ENCODE assay signal across 18 cellular contexts in the genomic region with DNA sequence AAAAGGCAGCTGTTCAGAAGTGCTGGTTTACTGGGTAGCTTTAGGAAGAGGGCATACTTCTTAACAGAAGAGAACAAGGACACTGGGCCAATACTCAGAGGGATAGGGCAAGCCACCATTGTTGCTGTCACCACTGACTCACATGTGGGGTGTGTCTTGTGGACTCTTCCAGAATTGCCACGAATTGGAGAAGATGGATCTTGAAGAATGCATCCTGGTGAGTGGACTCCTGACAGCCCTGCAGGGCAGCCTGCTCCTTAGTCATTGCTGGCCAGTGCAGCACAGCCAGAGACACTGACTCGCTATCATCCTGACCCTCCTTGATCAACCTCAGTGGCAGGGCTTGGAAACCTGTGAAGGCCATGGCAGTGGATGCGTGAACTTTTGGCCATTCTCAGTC.
A peak's percentile ranks its signal among the peaks of the same experiment; 100 is the strongest.
DNase-seq lines count a peak whose midpoint lies in the region; ATAC-seq and TF ChIP-seq lines count a peak whose summit lies in the region.
"Had no signal": no experiment of that assay in that cellular context is flagged by ENCODE, and none has a peak within 500 bp of the region (broad histone marks: within the 10 kb centered on the region; RNA-seq: fewer than 3 reads in every experiment).

No MANE protein-coding gene starts in this region.

- no peak for TF ChIP-seq POLR2A in tibial nerve (IDR thresholded peaks at IDR 0.05)

- no peak for TF ChIP-seq EP300 in tibial nerve (IDR thresholded peaks at IDR 0.05)

- peak; percentile 29 for ATAC-seq in mucosa of descending colon
- ATAC-seq: stimulated activated memory B cell treated with anti-CD40 and anti-IgM and Interleukin-4, amounts not matched to agents 10 μg/mL and 1 μg/mL and 100 μg/mL, for 72 hours had no signal

- H3K27ac Mint-ChIP-seq in chondrocyte (ENCODE audit: unreplicated experiment): peak overlapping the region; percentile 45
- H3K27ac Mint-ChIP-seq: activated CD4-positive, alpha-beta T cell treated with anti-CD3 and anti-CD28 coated beads, Interleukin-2, amount 10 ng/mL, durations not matched to agents 24 days and 14 days; activated T-helper 1 cell treated with anti-CD3 and anti-CD28 coated beads, Interleukin-12 subunit alpha, Interleukin-12 subunit beta, Interleukin-2, Interleukin-4 antibody, amounts not matched to agents 30 ng/mL and 10 ng/mL and 1 ng/mL, durations not matched to agents 14 hours and 24 hours and 36 hours; stimulated activated memory B cell treated with anti-CD40 and anti-IgM and Interleukin-4, amounts not matched to agents 10 μg/mL and 1 μg/mL and 100 μg/mL, for 72 hours; T-helper 1 cell treated with Interleukin-12 subunit alpha and Interleukin-12 subunit beta and Interleukin-4 antibody, amounts not matched to agents 30 μg/mL and 1 μg/mL, for 36 hours had no signal

- WGBS in tibial nerve, 2 donors: 85 to 87% methylated on average over 2 to 3 of the region's 3 CpGs

- peak; percentile 6 for DNase-seq in Daoy (ENCODE audit: low read depth)
- DNase-seq in M059J (ENCODE audit: low read depth): peak; percentile 79
- DNase-seq in chondrocyte (ENCODE audit: low spot score): no peak
- no peak for DNase-seq in mucosa of descending colon
- no peak for DNase-seq in GM19240 (ENCODE audit: insufficient read length, low spot score)
- no peak for DNase-seq in NCI-H526 (lab: John Stamatoyannopoulos, UW)
- no peak for DNase-seq in G401 (ENCODE audit: low spot score)
- DNase-seq in tibial nerve (ENCODE audit: low spot score in 2 of 2): no peak
- DNase-seq: activated CD4-positive, alpha-beta T cell treated with anti-CD3 and anti-CD28 coated beads, Interleukin-2, amount 10 ng/mL, durations not matched to agents 24 days and 14 days; GDM1; NCI-H1048; NCI-H446 treated with DMSO at 0.1 percent for 48 hours; Peyer's patch; stimulated activated CD4-positive, alpha-beta T cell treated with anti-CD3 and anti-CD28 coated beads, Interleukin-2, amount 100 ng/mL, for 48 hours had no signal

- H3K36me3 ChIP-seq in mucosa of descending colon (ENCODE audit: low read depth) (no peaks in the 10 kb centered on the region), tibial nerve (peaks cover 0 to 51% (median 0%) of the 10 kb centered on the region in 3 donors)
- H3K36me3 ChIP-seq: Peyer's patch had no signal

- H3K27ac ChIP-seq in tibial nerve: no peak overlapping the region
- H3K27ac ChIP-seq: C4-2B, Peyer's patch had no signal

- H3K27me3 ChIP-seq in tibial nerve: no peaks in the 10 kb centered on the region
- H3K27me3 ChIP-seq: Peyer's patch had no signal

- H3K36me3 Mint-ChIP-seq in chondrocyte (ENCODE audit: low read depth): peaks cover 18% of the 10 kb centered on the region
- H3K36me3 Mint-ChIP-seq: stimulated activated memory B cell treated with anti-CD40 and anti-IgM and Interleukin-4, amounts not matched to agents 10 μg/mL and 1 μg/mL and 100 μg/mL, for 72 hours had no signal

- in situ Hi-C loops in G401 (cut with HindIII; ENCODE audit: low sequenced_read_pairs): no loop called here

- H3K9me3 Mint-ChIP-seq in chondrocyte (ENCODE audit: low read depth): no peaks in the 10 kb centered on the region
- H3K9me3 Mint-ChIP-seq: activated CD4-positive, alpha-beta T cell treated with anti-CD3 and anti-CD28 coated beads, Interleukin-2, amount 10 ng/mL, durations not matched to agents 24 days and 14 days; activated T-helper 1 cell treated with anti-CD3 and anti-CD28 coated beads, Interleukin-12 subunit alpha, Interleukin-12 subunit beta, Interleukin-2, Interleukin-4 antibody, amounts not matched to agents 30 ng/mL and 10 ng/mL and 1 ng/mL, durations not matched to agents 14 hours and 24 hours and 36 hours; stimulated activated memory B cell treated with anti-CD40 and anti-IgM and Interleukin-4, amounts not matched to agents 10 μg/mL and 1 μg/mL and 100 μg/mL, for 72 hours; T-helper 1 cell treated with Interleukin-12 subunit alpha and Interleukin-12 subunit beta and Interleukin-4 antibody, amounts not matched to agents 30 μg/mL and 1 μg/mL, for 36 hours had no signal

- no peaks in the 10 kb centered on the region for H3K9me3 ChIP-seq in mucosa of descending colon
- H3K9me3 ChIP-seq in tibial nerve: no peaks in the 10 kb centered on the region
- H3K9me3 ChIP-seq: Peyer's patch had no signal

- no peaks in the 10 kb centered on the region for H3K4me1 ChIP-seq in mucosa of descending colon (ENCODE audit: low read depth)
- H3K4me1 ChIP-seq in tibial nerve: peaks cover 0 to 2% (median 0%) of the 10 kb centered on the region in 4 donors
- H3K4me1 ChIP-seq: Peyer's patch had no signal

- H3K4me1 Mint-ChIP-seq in chondrocyte (ENCODE audit: low read depth): peaks cover 7% of the 10 kb centered on the region

- H3K4me3 ChIP-seq in mucosa of descending colon (no peak overlapping the region), tibial nerve (no peak overlapping the region)
- H3K4me3 ChIP-seq: Peyer's patch had no signal

- intact Hi-C loops in mucosa of descending colon (cut with DNase I, micrococcal nuclease): no loop called here

- no peak overlapping the region for H3K4me3 Mint-ChIP-seq in chondrocyte (ENCODE audit: unreplicated experiment)
- H3K4me3 Mint-ChIP-seq: activated CD4-positive, alpha-beta T cell treated with anti-CD3 and anti-CD28 coated beads, Interleukin-2, amount 10 ng/mL, durations not matched to agents 24 days and 14 days; activated T-helper 1 cell treated with anti-CD3 and anti-CD28 coated beads, Interleukin-12 subunit alpha, Interleukin-12 subunit beta, Interleukin-2, Interleukin-4 antibody, amounts not matched to agents 30 ng/mL and 10 ng/mL and 1 ng/mL, durations not matched to agents 14 hours and 24 hours and 36 hours; stimulated activated memory B cell treated with anti-CD40 and anti-IgM and Interleukin-4, amounts not matched to agents 10 μg/mL and 1 μg/mL and 100 μg/mL, for 72 hours; T-helper 1 cell treated with Interleukin-12 subunit alpha and Interleukin-12 subunit beta and Interleukin-4 antibody, amounts not matched to agents 30 μg/mL and 1 μg/mL, for 36 hours had no signal

- TF ChIP-seq CTCF in chondrocyte (IDR thresholded peaks at IDR 0.05) (no peak), mucosa of descending colon (IDR thresholded peaks at IDR 0.05) (no peak), tibial nerve (IDR thresholded peaks at IDR 0.05) (no peak)

- no peaks in the 10 kb centered on the region for H3K27me3 Mint-ChIP-seq in chondrocyte (ENCODE audit: low read depth)
- H3K27me3 Mint-ChIP-seq: activated CD4-positive, alpha-beta T cell treated with anti-CD3 and anti-CD28 coated beads, Interleukin-2, amount 10 ng/mL, durations not matched to agents 24 days and 14 days; stimulated activated memory B cell treated with anti-CD40 and anti-IgM and Interleukin-4, amounts not matched to agents 10 μg/mL and 1 μg/mL and 100 μg/mL, for 72 hours had no signal

Comparison
In these comparisons a context has a peak if more than half of its experiments do, and no peak if none do; other contexts are left out.
1. DNase-seq: peak in Daoy (single experiment) and M059J (single experiment); none in chondrocyte (single experiment), mucosa of descending colon (0 of 3), GM19240 (single experiment), NCI-H526 (0 of 2), G401 (single experiment) and tibial nerve (0 of 2).